ENCODE assay signal across 1 cellular context in genomic region chrX:1137531-1137930, GRCh38.
TF ChIP-seq lines count a peak whose summit lies in the region.

No MANE protein-coding gene starts in this region.

TF ChIP-seq in WTC11, 78 proteins besides CTCF, POLR2A, EP300 and RAD21 (continued from another document):
- TF ChIP-seq HMGXB4 (CRISPR knock-in tag; IDR thresholded peaks at IDR 0.05) = no peak
- no peak for TF ChIP-seq NR3C1 (CRISPR knock-in tag; conservative IDR thresholded peaks at IDR 0.05; ENCODE audit: low read depth)
